22 cellular contexts compared by ENCODE assay signal in the genomic region with DNA sequence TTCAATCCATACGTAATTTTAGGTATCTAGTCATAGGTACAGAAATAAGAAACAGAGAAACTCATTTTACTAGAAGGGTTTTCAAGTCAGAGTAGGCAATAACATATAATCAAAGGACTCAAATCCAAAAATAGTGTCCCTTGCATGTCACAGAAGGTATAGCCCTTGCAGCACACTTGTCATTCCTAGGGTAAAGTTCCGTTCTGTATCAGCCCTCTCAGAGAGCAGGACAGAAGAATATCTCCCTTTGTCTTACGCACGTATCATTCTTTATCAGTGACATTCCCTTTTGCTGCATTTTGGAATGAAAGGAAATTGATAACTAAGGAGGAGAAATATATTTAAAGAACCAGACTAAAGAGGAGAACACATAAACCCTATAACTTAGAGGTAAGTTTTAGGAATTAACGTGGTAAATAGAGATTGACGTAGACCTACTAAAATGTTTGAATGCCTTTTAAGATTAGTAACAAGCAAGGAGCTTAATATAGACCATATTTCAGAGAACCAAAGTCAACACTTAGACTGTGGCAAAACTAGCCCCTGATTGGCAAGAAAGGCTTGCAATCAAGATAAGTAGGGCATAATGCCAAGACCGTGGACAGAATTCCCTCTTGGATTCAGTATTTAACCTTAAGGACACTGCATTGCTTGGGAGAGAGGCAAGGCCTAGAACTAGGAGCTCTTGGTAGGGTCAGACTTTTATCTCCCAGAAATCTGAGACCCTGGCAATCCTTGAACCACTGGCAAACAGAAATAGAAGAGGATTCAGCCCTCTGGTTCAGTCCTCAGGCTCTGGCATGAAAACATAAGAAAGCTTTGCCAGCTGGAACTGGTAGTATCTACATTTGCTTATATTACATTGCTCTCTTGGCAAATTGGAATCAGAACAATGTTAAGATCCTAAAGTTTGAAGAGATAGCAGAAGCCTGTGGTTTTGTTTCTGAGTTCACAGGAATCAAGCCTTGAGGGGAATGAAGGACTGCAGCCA.
DNase-seq lines count a peak whose midpoint lies in the region; ATAC-seq, FAIRE-seq and TF ChIP-seq lines count a peak whose summit lies in the region.
"Had no signal": no experiment of that assay in that cellular context is flagged by ENCODE, and none has a peak within 500 bp of the region (broad histone marks: within the 10 kb centered on the region; RNA-seq: fewer than 3 reads in every experiment).

No MANE protein-coding gene starts in this region.

- H2BK12ac ChIP-seq in trophoblast cell (ENCODE audit: low read length), result no peak overlapping the region

- H3K4ac ChIP-seq in trophoblast cell (ENCODE audit: low read depth, low read length), result no peak overlapping the region

- H3K4me1 Mint-ChIP-seq in astrocyte (ENCODE audit: low read depth, unreplicated experiment) (no peaks in the 10 kb centered on the region), Caco-2 (ENCODE audit: low read depth, unreplicated experiment) (no peaks in the 10 kb centered on the region)
- H3K4me1 Mint-ChIP-seq: CD4-positive, CD25-positive, alpha-beta regulatory T cell; H9 had no signal

- intact Hi-C loops in left ventricle myocardium inferior (cut with micrococcal nuclease), result no loop called here
- intact Hi-C loops in Caco-2 (cut with micrococcal nuclease; ENCODE audit: unreplicated experiment), result no loop called here

- POLR2A ChIA-PET in Caco-2 (lab: Charles Lee), result no interaction called here

- no peaks in the 10 kb centered on the region for H3K79me1 ChIP-seq in trophoblast cell (ENCODE audit: low read length)

- no peak overlapping the region for H4K12ac ChIP-seq in trophoblast cell (ENCODE audit: low read depth, low read length)

- H2BK120ac ChIP-seq in trophoblast cell (ENCODE audit: insufficient read depth, low read length, poor library complexity), result no peak overlapping the region

- no peaks in the 10 kb centered on the region for H4K20me1 ChIP-seq in astrocyte (ENCODE audit: insufficient read depth, low read length)

- H3K27me3 Mint-ChIP-seq in astrocyte (ENCODE audit: low read depth, unreplicated experiment) (peaks cover 8% of the 10 kb centered on the region), Caco-2 (ENCODE audit: insufficient read depth, unreplicated experiment) (peaks cover 24% of the 10 kb centered on the region)
- H3K27me3 Mint-ChIP-seq: CD4-positive, CD25-positive, alpha-beta regulatory T cell had no signal

- H3K4me3 ChIP-seq in MG63 (no peak overlapping the region), astrocyte (ENCODE audit: insufficient read depth, low read depth, low read length) (no peak overlapping the region), left ventricle myocardium inferior (no peak overlapping the region), trophoblast cell (ENCODE audit: low read depth, low read length) (no peak overlapping the region), Caco-2 (ENCODE audit: low read depth, low read length) (no peak overlapping the region)
- H3K4me3 ChIP-seq: GM23248, SJSA1 had no signal

- no peak for ATAC-seq in GM18502 (IDR thresholded peaks at IDR 0.05; ENCODE audit: poor library complexity, unreplicated experiment)
- ATAC-seq: Panc1 had no signal

- no peak overlapping the region for H3K4me2 ChIP-seq in astrocyte (ENCODE audit: low read length)
- no peak overlapping the region for H3K4me2 ChIP-seq in trophoblast cell (ENCODE audit: low read length)

- H3K4me3 Mint-ChIP-seq in astrocyte (ENCODE audit: unreplicated experiment), result no peak overlapping the region
- H3K4me3 Mint-ChIP-seq in Caco-2 (ENCODE audit: unreplicated experiment), result no peak overlapping the region
- H3K4me3 Mint-ChIP-seq: CD4-positive, CD25-positive, alpha-beta regulatory T cell; H9; HFFc6 had no signal

- no peak overlapping the region for H2AK5ac ChIP-seq in trophoblast cell (ENCODE audit: low read length)

- no peak overlapping the region for H3K23ac ChIP-seq in trophoblast cell (ENCODE audit: low read length)

- H3K36me3 ChIP-seq in MG63 (no peaks in the 10 kb centered on the region), astrocyte (ENCODE audit: insufficient read depth, low read length) (no peaks in the 10 kb centered on the region), left ventricle myocardium inferior (no peaks in the 10 kb centered on the region), trophoblast cell (ENCODE audit: control insufficient read depth in 1 of 2, insufficient read depth in 2 of 2, low read length in 2 of 2) (no peaks in the 10 kb centered on the region), Caco-2 (ENCODE audit: control insufficient read depth, insufficient read depth, low read length) (no peaks in the 10 kb centered on the region)
- H3K36me3 ChIP-seq: BE2C, SJSA1 had no signal

- H2BK5ac ChIP-seq in trophoblast cell (ENCODE audit: low read depth, low read length, poor library complexity), result no peak overlapping the region

- H3K27ac Mint-ChIP-seq in astrocyte (ENCODE audit: unreplicated experiment) (no peak overlapping the region), Caco-2 (ENCODE audit: unreplicated experiment) (no peak overlapping the region)
- H3K27ac Mint-ChIP-seq: CD4-positive, CD25-positive, alpha-beta regulatory T cell; H9; HFFc6 had no signal

- H3K27me3 ChIP-seq in MG63, result peaks cover 15% of the 10 kb centered on the region
- no peaks in the 10 kb centered on the region for H3K27me3 ChIP-seq in astrocyte (ENCODE audit: insufficient read depth, low read length)
- no peaks in the 10 kb centered on the region for H3K27me3 ChIP-seq in left ventricle myocardium inferior (ENCODE audit: low read depth)
- no peaks in the 10 kb centered on the region for H3K27me3 ChIP-seq in trophoblast cell (ENCODE audit: insufficient read depth, low read length)
- H3K27me3 ChIP-seq in Caco-2 (replicated peaks; ENCODE audit: control insufficient read depth, insufficient read depth, low read length), result no peaks in the 10 kb centered on the region
- H3K27me3 ChIP-seq: BE2C, SJSA1 had no signal

- no peaks in the 10 kb centered on the region for H3K9me3 ChIP-seq in MG63
- H3K9me3 ChIP-seq in astrocyte (ENCODE audit: insufficient read depth, low read depth, low read length), result no peaks in the 10 kb centered on the region
- no peaks in the 10 kb centered on the region for H3K9me3 ChIP-seq in left ventricle myocardium inferior (replicated peaks)
- H3K9me3 ChIP-seq in trophoblast cell (ENCODE audit: insufficient read depth, low read depth, low read length), result peaks cover 2% of the 10 kb centered on the region
- H3K9me3 ChIP-seq in Caco-2, result no peaks in the 10 kb centered on the region
- H3K9me3 ChIP-seq: BE2C, SJSA1 had no signal

- H3K79me2 ChIP-seq in astrocyte (ENCODE audit: insufficient read depth, low read length) (no peaks in the 10 kb centered on the region), trophoblast cell (ENCODE audit: control insufficient read depth, insufficient read depth, low read length, poor library complexity) (no peaks in the 10 kb centered on the region)

- BruUV-seq in Caco-2 (replicated peaks; lab: Mats Ljungman, UMichigan), result no TSS peak

- H4K8ac ChIP-seq in trophoblast cell (ENCODE audit: low read depth, low read length), result no peak overlapping the region

- H3K9me3 Mint-ChIP-seq in astrocyte (ENCODE audit: unreplicated experiment) (no peaks in the 10 kb centered on the region), Caco-2 (ENCODE audit: unreplicated experiment) (no peaks in the 10 kb centered on the region)
- H3K9me3 Mint-ChIP-seq: H9 had no signal

- H2AFZ ChIP-seq in astrocyte (ENCODE audit: low read depth, low read length) (no peak overlapping the region), trophoblast cell (ENCODE audit: insufficient read depth, low read length, poor library complexity) (no peak overlapping the region)
- H2AFZ ChIP-seq: GM23248 had no signal

- TF ChIP-seq CTCF in astrocyte (IDR thresholded peaks at IDR 0.05; ENCODE audit: insufficient read depth, low read depth, low read length) (no peak), left ventricle myocardium inferior (IDR thresholded peaks at IDR 0.05; ENCODE audit: borderline replicate concordance) (no peak), Caco-2 (IDR thresholded peaks at IDR 0.05; ENCODE audit: insufficient read depth in 1 of 2, low read depth in 1 of 2, low read length in 1 of 2, severe bottlenecking in 1 of 2, unreplicated experiment in 1 of 2) (no peak)

- H3K18ac ChIP-seq in trophoblast cell (ENCODE audit: low read length), result no peak overlapping the region

- CTCF ChIA-PET in Caco-2 (lab: Charles Lee), result no interaction called here

- no peak for FAIRE-seq in astrocyte (lab: Jason Lieb, UNC)

- H4K91ac ChIP-seq in trophoblast cell (ENCODE audit: low read depth, low read length), result no peak overlapping the region

- H3K9ac ChIP-seq in astrocyte (ENCODE audit: low read length) (no peak overlapping the region), trophoblast cell (ENCODE audit: low read length) (no peak overlapping the region)
- H3K9ac ChIP-seq: GM23248 had no signal

- H3K27ac ChIP-seq in astrocyte (ENCODE audit: low read depth, low read length) (no peak overlapping the region), left ventricle myocardium inferior (replicated peaks) (peak overlapping the region; percentile 52), trophoblast cell (ENCODE audit: low read depth, low read length) (no peak overlapping the region)
- H3K27ac ChIP-seq: GM23248, SJSA1 had no signal

- H3K36me3 Mint-ChIP-seq in astrocyte (ENCODE audit: low read depth, unreplicated experiment) (no peaks in the 10 kb centered on the region), Caco-2 (ENCODE audit: insufficient read depth, unreplicated experiment) (no peaks in the 10 kb centered on the region)
- H3K36me3 Mint-ChIP-seq: CD4-positive, CD25-positive, alpha-beta regulatory T cell had no signal

- DNase-seq in MG63, result peak; percentile 59
- DNase-seq in astrocyte (ENCODE audit: low read depth), result peak; percentile 16
- DNase-seq in left ventricle myocardium inferior, result no peak
- peak; percentile 42 to 66 for DNase-seq in trophoblast cell
- DNase-seq in Caco-2, result no peak
- DNase-seq in SHP77 treated with DMSO at 0.1 percent for 48 hours (lab: John Stamatoyannopoulos, UW), result no peak
- DNase-seq: BE2C; CD4-positive, CD25-positive, alpha-beta regulatory T cell; DMS 273 treated with DMSO at 0.1 percent for 48 hours; DMS79 treated with DMSO at 0.1 percent for 48 hours; GM23248; H9; HFFc6; NCI-H1092; NCI-H1436 treated with DMSO at 0.1 percent for 48 hours; NCI-H1930; NCI-H226; NCI-H510A treated with DMSO at 0.1 percent for 48 hours; NCI-H748 treated with DMSO at 0.1 percent for 48 hours had no signal

- H3K4me1 ChIP-seq in astrocyte (ENCODE audit: insufficient read depth, low read length), result no peaks in the 10 kb centered on the region
- H3K4me1 ChIP-seq in left ventricle myocardium inferior, result peaks cover 17% of the 10 kb centered on the region
- H3K4me1 ChIP-seq in trophoblast cell (ENCODE audit: control insufficient read depth in 1 of 2, insufficient read depth in 2 of 2, low read length in 2 of 2), result no peaks in the 10 kb centered on the region
- H3K4me1 ChIP-seq in Caco-2, result no peaks in the 10 kb centered on the region
- H3K4me1 ChIP-seq: BE2C, SJSA1 had no signal

- no CpG with 5 or more reads among the region's 7 CpGs for WGBS in trophoblast cell (ENCODE audit: extremely low coverage, insufficient coverage, insufficient read length)

- H3K14ac ChIP-seq in trophoblast cell (ENCODE audit: low read length), result no peak overlapping the region

Comparison
In these comparisons a context has a peak if more than half of its experiments do, and no peak if none do; other contexts are left out.
1. DNase-seq: peak in MG63 (single experiment), astrocyte (single experiment) and trophoblast cell (2 of 2); none in left ventricle myocardium inferior (single experiment), Caco-2 (0 of 2) and SHP77 treated with DMSO at 0.1 percent for 48 hours (single experiment).